In the genomic region with DNA sequence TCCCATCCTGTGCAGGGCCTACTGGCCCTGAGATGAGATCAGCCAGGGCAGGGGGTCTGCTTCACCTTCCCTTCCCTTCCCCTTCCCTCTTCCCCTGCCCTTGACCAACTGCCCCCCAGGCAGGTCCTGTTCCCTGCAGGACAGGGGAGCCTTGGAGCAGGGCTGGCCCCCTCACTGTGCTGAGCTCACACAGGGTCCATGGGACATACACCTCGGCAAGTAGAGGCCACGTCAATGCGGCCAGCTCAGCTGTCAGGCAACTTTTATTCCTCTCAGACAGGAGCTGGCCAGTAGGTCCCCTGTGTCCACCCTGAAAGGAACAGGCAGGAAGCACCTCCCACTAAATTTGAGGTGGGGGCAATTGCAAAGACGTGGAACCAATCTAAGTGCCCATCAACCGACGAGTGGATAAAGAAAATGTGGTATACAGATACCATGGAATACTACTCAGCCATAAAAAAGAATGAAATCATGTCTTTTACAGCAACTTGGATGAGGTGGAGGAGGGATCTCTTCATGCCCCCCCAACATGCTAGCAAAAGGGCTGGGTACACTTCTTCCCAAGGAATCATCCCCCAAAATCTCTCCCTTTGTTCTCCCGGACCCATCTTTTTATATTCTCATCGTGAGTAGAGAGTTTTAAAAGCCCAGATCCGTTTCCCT, we compare ENCODE assay signal across 31 cellular contexts.
DNase-seq lines count a peak whose midpoint lies in the region; ATAC-seq and TF ChIP-seq lines count a peak whose summit lies in the region.
"Had no signal": no experiment of that assay in that cellular context is flagged by ENCODE, and none has a peak within 500 bp of the region (broad histone marks: within the 10 kb centered on the region; RNA-seq: fewer than 3 reads in every experiment).

No MANE protein-coding gene starts in this region.

- intact Hi-C loops in natural killer cell (cut with micrococcal nuclease) = no loop called here

- no peaks in the 10 kb centered on the region for H3K79me2 ChIP-seq in SK-N-SH (ENCODE audit: insufficient read depth)

- no peak overlapping the region for H3K4me3 ChIP-seq in SK-N-SH (ENCODE audit: low read depth in 2 of 2, low read length in 1 of 2)
- no peak overlapping the region for H3K4me3 ChIP-seq in HEK293 (ENCODE audit: low read depth, low read length)
- H3K4me3 ChIP-seq in endodermal cell (ENCODE audit: low read length) = no peak overlapping the region
- H3K4me3 ChIP-seq: GM23338, MG63 had no signal

- H3F3A ChIP-seq in SK-N-SH (replicated peaks; ENCODE audit: insufficient read depth) = no peaks in the 10 kb centered on the region

- peak; percentile 1 for DNase-seq in SK-N-SH
- peak; percentile 25 for DNase-seq in endodermal cell
- DNase-seq in osteocyte (ENCODE audit: extremely low spot score, unreplicated experiment) = peak; percentile 70
- DNase-seq in natural killer cell = no peak
- DNase-seq in effector memory CD8-positive, alpha-beta T cell = no peak
- DNase-seq: Caco-2; DMS 273 treated with DMSO at 0.1 percent for 48 hours; DMS79; EL; GF-D8; H9; HFFc6; IMR-90; KG1; MG63; NCI-H1105 treated with DMSO at 0.1 percent for 48 hours; NCI-H146; NCI-H2029; NCI-H446; NCI-H524 treated with DMSO at 0.1 percent for 48 hours; NCI-H82; NK-92 treated with Interleukin-12 subunit alpha and Interleukin-12 subunit beta, amount 100 ng/mL, for 24 hours; PC-3 had no signal

- H3K9me2 ChIP-seq in SK-N-SH = no peaks in the 10 kb centered on the region

- CTCF ChIA-PET in SK-N-SH (lab: Yijun Ruan, JAX) = interaction anchor here (0.5 to 0.6 kb wide), 2 partner anchors 143 to 332 kb away, joined by 3 read pairs; no protein-coding TSS in a partner anchor
- CTCF ChIA-PET in HEK293 (lab: Yijun Ruan, JAX) = interaction anchor here (0.6 kb wide), 1 partner anchor 30 kb away, joined by 4 read pairs; no protein-coding TSS in a partner anchor

- no peak overlapping the region for H2AFZ ChIP-seq in SK-N-SH (ENCODE audit: low read depth)
- H2AFZ ChIP-seq: GM23338 had no signal

- H3K27ac Mint-ChIP-seq in endodermal cell (no peak overlapping the region), osteocyte (ENCODE audit: unreplicated experiment) (no peak overlapping the region), natural killer cell (no peak overlapping the region)
- H3K27ac Mint-ChIP-seq in effector memory CD8-positive, alpha-beta T cell = no peak overlapping the region
- H3K27ac Mint-ChIP-seq: B cell; CD8-positive, alpha-beta T cell; GM23338; HFFc6 had no signal

- H4K20me1 ChIP-seq in SK-N-SH (ENCODE audit: insufficient read depth) = no peaks in the 10 kb centered on the region

- peaks cover 7% of the 10 kb centered on the region for H3K27me3 Mint-ChIP-seq in endodermal cell (ENCODE audit: insufficient read depth)
- H3K27me3 Mint-ChIP-seq in osteocyte (ENCODE audit: unreplicated experiment) = peaks cover 2% of the 10 kb centered on the region
- H3K27me3 Mint-ChIP-seq in natural killer cell (ENCODE audit: low read depth in 2 of 2) = peaks cover 13 to 14% of the 10 kb centered on the region in 2 donors
- H3K27me3 Mint-ChIP-seq in effector memory CD8-positive, alpha-beta T cell = peaks cover 0 to 20% of the 10 kb centered on the region in 2 donors

- no peak overlapping the region for H3K9ac ChIP-seq in SK-N-SH
- H3K9ac ChIP-seq in endodermal cell (ENCODE audit: extremely low read depth, low read length, poor library complexity, severe bottlenecking) = no peak overlapping the region

- no peaks in the 10 kb centered on the region for H3K9me3 ChIP-seq in SK-N-SH
- no peaks in the 10 kb centered on the region for H3K9me3 ChIP-seq in HEK293 (ENCODE audit: control insufficient read depth, insufficient read depth, low read depth, low read length)
- H3K9me3 ChIP-seq in endodermal cell (ENCODE audit: control insufficient read depth, low read length) = no peaks in the 10 kb centered on the region
- H3K9me3 ChIP-seq: Caco-2, MG63 had no signal

- peaks cover 10% of the 10 kb centered on the region for H3K4me1 Mint-ChIP-seq in endodermal cell
- H3K4me1 Mint-ChIP-seq in osteocyte (ENCODE audit: unreplicated experiment) = peaks cover 7% of the 10 kb centered on the region
- H3K4me1 Mint-ChIP-seq in natural killer cell = peaks cover 0 to 13% of the 10 kb centered on the region in 2 donors
- H3K4me1 Mint-ChIP-seq in effector memory CD8-positive, alpha-beta T cell (ENCODE audit: low read depth in 2 of 2) = peaks cover 10 to 20% of the 10 kb centered on the region in 2 donors
- H3K4me1 Mint-ChIP-seq: B cell had no signal

- WGBS in SK-N-SH (ENCODE audit: low lambda C conversion rate) = 10% methylated on average over 9 of the region's 9 CpGs
- 93 to 94% methylated on average over 5 to 9 of the region's 9 CpGs for WGBS in endodermal cell (ENCODE audit: insufficient coverage in 1 of 2, insufficient read length in 1 of 2), 2 experiments

- no peaks in the 10 kb centered on the region for H3K36me3 ChIP-seq in SK-N-SH (replicated peaks in 1 of 2; ENCODE audit: control insufficient read depth in 1 of 2, insufficient read depth in 2 of 2, low read length in 1 of 2)
- H3K36me3 ChIP-seq in HEK293 (ENCODE audit: control insufficient read depth in 2 of 2, insufficient read depth in 1 of 2, low read length in 2 of 2) = no peaks in the 10 kb centered on the region
- H3K36me3 ChIP-seq in endodermal cell (ENCODE audit: control insufficient read depth, insufficient read depth, low read length) = no peaks in the 10 kb centered on the region
- H3K36me3 ChIP-seq: MG63 had no signal

- POLR2A ChIA-PET in SK-N-SH (lab: Yijun Ruan, JAX) (no interaction called here), HEK293 (lab: Yijun Ruan, JAX) (no interaction called here)

- H3K4me1 ChIP-seq in SK-N-SH (ENCODE audit: control insufficient read depth in 1 of 2, insufficient read depth in 2 of 2, low read depth in 1 of 2, low read length in 1 of 2) = no peaks in the 10 kb centered on the region
- peaks cover 16% of the 10 kb centered on the region for H3K4me1 ChIP-seq in HEK293 (ENCODE audit: control insufficient read depth, insufficient read depth, low read length)
- peaks cover 4% of the 10 kb centered on the region for H3K4me1 ChIP-seq in endodermal cell (ENCODE audit: control insufficient read depth, insufficient read depth, low read length)
- H3K4me1 ChIP-seq: Caco-2 had no signal

- no peak overlapping the region for H3K4me3 Mint-ChIP-seq in endodermal cell
- no peak overlapping the region for H3K4me3 Mint-ChIP-seq in osteocyte (ENCODE audit: unreplicated experiment)
- H3K4me3 Mint-ChIP-seq in natural killer cell = no peak overlapping the region
- no peak overlapping the region for H3K4me3 Mint-ChIP-seq in effector memory CD8-positive, alpha-beta T cell
- H3K4me3 Mint-ChIP-seq: B cell; CD8-positive, alpha-beta T cell; GM23338; H9; HFFc6 had no signal

- ATAC-seq in SK-N-SH treated with all-trans-retinoic acid at 6 μM for 48 hours = no peak
- ATAC-seq in HG02588 (IDR thresholded peaks at IDR 0.05; ENCODE audit: unreplicated experiment) = no peak
- ATAC-seq in natural killer cell = no peak
- ATAC-seq in effector memory CD8-positive, alpha-beta T cell (replicated peaks) = no peak
- ATAC-seq: CD8-positive, alpha-beta T cell; GM23338; PC-3 had no signal

- TF ChIP-seq RAD21 in SK-N-SH (IDR thresholded peaks at IDR 0.05; ENCODE audit: low read length) = no peak

- TF ChIP-seq EP300 in SK-N-SH (IDR thresholded peaks at IDR 0.05; ENCODE audit: borderline replicate concordance in 1 of 2, low read depth in 1 of 2, low read length in 1 of 2) = no peak

- H3K36me3 Mint-ChIP-seq in endodermal cell (ENCODE audit: low read depth) (no peaks in the 10 kb centered on the region), osteocyte (ENCODE audit: unreplicated experiment) (no peaks in the 10 kb centered on the region), natural killer cell (no peaks in the 10 kb centered on the region)
- H3K36me3 Mint-ChIP-seq in effector memory CD8-positive, alpha-beta T cell (ENCODE audit: insufficient read depth) = no peaks in the 10 kb centered on the region

- H3K27ac ChIP-seq in SK-N-SH (ENCODE audit: low read depth in 2 of 2, low read length in 1 of 2) = no peak overlapping the region
- no peak overlapping the region; the same call in 1 of the 2 replicates for H3K27ac ChIP-seq in HEK293 (ENCODE audit: extremely low read depth, low read depth, low read length)
- H3K27ac ChIP-seq in endodermal cell (ENCODE audit: low read depth, low read length) = no peak overlapping the region
- H3K27ac ChIP-seq: 22Rv1, C4-2B had no signal

- H3K27me3 ChIP-seq in SK-N-SH (ENCODE audit: insufficient read depth) (peaks cover 70% of the 10 kb centered on the region), endodermal cell (ENCODE audit: control insufficient read depth, insufficient read depth, low read length, poor library complexity, severe bottlenecking) (no peaks in the 10 kb centered on the region)
- H3K27me3 ChIP-seq: MG63 had no signal

- H3K9me3 Mint-ChIP-seq in endodermal cell (no peaks in the 10 kb centered on the region), osteocyte (ENCODE audit: unreplicated experiment) (no peaks in the 10 kb centered on the region), natural killer cell (no peaks in the 10 kb centered on the region)
- H3K9me3 Mint-ChIP-seq in effector memory CD8-positive, alpha-beta T cell = no peaks in the 10 kb centered on the region
- H3K9me3 Mint-ChIP-seq: CD8-positive, alpha-beta T cell; GM23338; H9 had no signal

- TF ChIP-seq CTCF in SK-N-SH (IDR thresholded peaks at IDR 0.05) = no peak
- no peak for TF ChIP-seq CTCF in HEK293 (tag by site-specific recombination; IDR thresholded peaks at IDR 0.05)
- TF ChIP-seq CTCF in endodermal cell (conservative IDR thresholded peaks at IDR 0.05) = no peak
- TF ChIP-seq CTCF in osteocyte (IDR thresholded peaks at IDR 0.05) = no peak
- TF ChIP-seq CTCF in natural killer cell (IDR thresholded peaks at IDR 0.05) = no peak

- no peak overlapping the region for H3K4me2 ChIP-seq in SK-N-SH
- H3K4me2 ChIP-seq: GM23338 had no signal

TF ChIP-seq in SK-N-SH, 30 proteins besides CTCF, POLR2A, EP300 and RAD21 (continues in another document):
- no peak for TF ChIP-seq GATA2 (CRISPR knock-in tag; IDR thresholded peaks at IDR 0.05)
- TF ChIP-seq JUND (IDR thresholded peaks at IDR 0.05) = no peak
- TF ChIP-seq TCF12 (IDR thresholded peaks at IDR 0.05) = no peak
- TF ChIP-seq RFX5 (IDR thresholded peaks at IDR 0.05; ENCODE audit: low read length) = no peak
- TF ChIP-seq FOSL2 (IDR thresholded peaks at IDR 0.05; ENCODE audit: borderline replicate concordance, low read depth) = no peak

TF ChIP-seq in SK-N-SH treated with all-trans-retinoic acid at 6 μM for 48 hours, 23 proteins besides CTCF, POLR2A, EP300 and RAD21 (continues in another document):
- no peak for TF ChIP-seq ZFP30 (CRISPR knock-in tag; IDR thresholded peaks at IDR 0.05)
- TF ChIP-seq PPARA (CRISPR knock-in tag; IDR thresholded peaks at IDR 0.05; ENCODE audit: borderline replicate concordance) = no peak
- TF ChIP-seq TCF4 (CRISPR knock-in tag; IDR thresholded peaks at IDR 0.05; ENCODE audit: borderline replicate concordance) = no peak
- no peak for TF ChIP-seq ZC3H10 (CRISPR knock-in tag; IDR thresholded peaks at IDR 0.05)

TF ChIP-seq in HEK293, 187 proteins besides CTCF, POLR2A, EP300 and RAD21 (continues in another document):
- no peak for TF ChIP-seq ZBTB20 (tag by site-specific recombination; IDR thresholded peaks at IDR 0.05)
- no peak for TF ChIP-seq IKZF3 (tag by site-specific recombination; IDR thresholded peaks at IDR 0.05)
- TF ChIP-seq ZBTB8A (tag by site-specific recombination; IDR thresholded peaks at IDR 0.05) = no peak
- peak; percentile 91 for TF ChIP-seq ZNF146 (tag by site-specific recombination; IDR thresholded peaks at IDR 0.05)

Comparison
In these comparisons a context has a peak if more than half of its experiments do, and no peak if none do; other contexts are left out.
1. DNase-seq: peak in SK-N-SH (single experiment), endodermal cell (single experiment) and osteocyte (single experiment); none in natural killer cell (single experiment) and effector memory CD8-positive, alpha-beta T cell (0 of 3).